In genomic region chr14:103123128-103123633, GRCh38 we compare ENCODE assay signal across 8 cellular contexts. TPM values are rescaled to one million over a fixed set of nuclear protein-coding genes. Genes with fewer than 3 reads are reported as not detected.
DNase-seq lines count a peak whose midpoint lies in the region; ATAC-seq and TF ChIP-seq lines count a peak whose summit lies in the region.

Gene TNFAIP2 (plus strand): TSS chr14:103123461. CDS start chr14:103126458, 2,997 bp downstream.

- POLR2A ChIA-PET in CD4-positive, alpha-beta T cell (lab: Charles Lee): no interaction called here
- POLR2A ChIA-PET in Caco-2 (lab: Charles Lee): no interaction called here

- no peaks in the 10 kb centered on the region for H3K9me3 ChIP-seq in CD4-positive, alpha-beta T cell (ENCODE audit: control insufficient read depth, low read length)
- H3K9me3 ChIP-seq in colonic mucosa (no peaks in the 10 kb centered on the region), transverse colon (no peaks in the 10 kb centered on the region), Caco-2 (no peaks in the 10 kb centered on the region)

- H3K4me3 ChIP-seq in colonic mucosa (peak within 1 kb of the TSS; percentile 39), transverse colon (peak within 1 kb of the TSS; percentile 20 to 58 (median 44)), Caco-2 (ENCODE audit: low read depth, low read length) (no peak within 1 kb of the TSS)

- no TSS peak for BruUV-seq in Caco-2 (replicated peaks; lab: Mats Ljungman, UMichigan)

- no peak within 1 kb of the TSS for H3K27ac Mint-ChIP-seq in CD4-positive, alpha-beta T cell
- H3K27ac Mint-ChIP-seq in IgD-negative memory B cell: peak within 1 kb of the TSS in 1 of 3 donors; percentile 72
- no peak within 1 kb of the TSS for H3K27ac Mint-ChIP-seq in memory B cell
- no peak within 1 kb of the TSS for H3K27ac Mint-ChIP-seq in Caco-2 (ENCODE audit: unreplicated experiment)

- TF ChIP-seq CTCF in CD4-positive, alpha-beta T cell (IDR thresholded peaks at IDR 0.05): no peak
- TF ChIP-seq CTCF in colonic mucosa (IDR thresholded peaks at IDR 0.05) (no peak), transverse colon (IDR thresholded peaks at IDR 0.05) (no peak), Caco-2 (IDR thresholded peaks at IDR 0.05; ENCODE audit: insufficient read depth in 1 of 2, low read depth in 1 of 2, low read length in 1 of 2, severe bottlenecking in 1 of 2, unreplicated experiment in 1 of 2) (no peak)

- no peak for TF ChIP-seq EP300 in transverse colon (IDR thresholded peaks at IDR 0.05; ENCODE audit: low read depth)

- peak; percentile 54 for TF ChIP-seq POLR2A in transverse colon (IDR thresholded peaks at IDR 0.05)

- intact Hi-C loops in CD4-positive, alpha-beta T cell (cut with DNase I, micrococcal nuclease): no loop called here
- intact Hi-C loops in colonic mucosa (cut with DNase I): no loop called here
- intact Hi-C loops in transverse colon (cut with DNase I; ENCODE audit: low total_unique reads): no loop called here
- intact Hi-C loops in Caco-2 (cut with micrococcal nuclease; ENCODE audit: unreplicated experiment): no loop called here

- H3K27me3 ChIP-seq in CD4-positive, alpha-beta T cell (ENCODE audit: control insufficient read depth, insufficient read depth, low read length): peaks cover 41% of the 10 kb centered on the region
- H3K27me3 ChIP-seq in colonic mucosa (peaks cover 26% of the 10 kb centered on the region), transverse colon (peaks cover 42% of the 10 kb centered on the region), Caco-2 (replicated peaks; ENCODE audit: control insufficient read depth, insufficient read depth, low read length) (no peaks in the 10 kb centered on the region)

- in situ Hi-C loops in transverse colon (cut with MboI; ENCODE audit: low pct_ligation_motif_present in 1 of 4, low pct_unique_long_range_greater_than_20kb in 1 of 4, low sequenced_read_pairs in 3 of 4): no loop called here

- DNase-seq in CD4-positive, alpha-beta T cell: no peak
- DNase-seq in colonic mucosa: no peak
- DNase-seq in memory B cell (ENCODE audit: low spot score in 2 of 2): no peak
- peak; percentile 55 for DNase-seq in transverse colon
- DNase-seq in NCI-H524 treated with DMSO at 0.1 percent for 48 hours (lab: John Stamatoyannopoulos, UW): no peak
- no peak for DNase-seq in stimulated activated CD4-positive, alpha-beta T cell treated with anti-CD3 and anti-CD28 coated beads, Interleukin-2, amount 100 ng/mL, for 48 hours
- DNase-seq in Caco-2: no peak

- peaks cover 4% of the 10 kb centered on the region for H3K4me1 Mint-ChIP-seq in CD4-positive, alpha-beta T cell (ENCODE audit: low read depth)
- H3K4me1 Mint-ChIP-seq in IgD-negative memory B cell (peaks cover 3 to 5% (median 4%) of the 10 kb centered on the region in 3 donors), memory B cell (peaks cover 4% of the 10 kb centered on the region), Caco-2 (ENCODE audit: low read depth, unreplicated experiment) (peaks cover 6% of the 10 kb centered on the region)

- no peak for ATAC-seq in CD4-positive, alpha-beta T cell (ENCODE audit: poor library complexity)
- peak; percentile 55 for ATAC-seq in memory B cell (ENCODE audit: low read depth)

- peak within 1 kb of the TSS; percentile 15 for H3K4me3 Mint-ChIP-seq in CD4-positive, alpha-beta T cell
- H3K4me3 Mint-ChIP-seq in IgD-negative memory B cell (peak within 1 kb of the TSS; percentile 20 to 82 (median 62)), memory B cell (peak within 1 kb of the TSS; percentile 69), Caco-2 (ENCODE audit: unreplicated experiment) (no peak within 1 kb of the TSS)

- peaks cover 13% of the 10 kb centered on the region for H3K4me1 ChIP-seq in colonic mucosa
- H3K4me1 ChIP-seq in transverse colon: peaks cover 28 to 80% (median 58%) of the 10 kb centered on the region in 4 donors
- peaks cover 7% of the 10 kb centered on the region for H3K4me1 ChIP-seq in Caco-2

- H3K36me3 Mint-ChIP-seq in CD4-positive, alpha-beta T cell (ENCODE audit: low read depth): no peaks in the 10 kb centered on the region
- H3K36me3 Mint-ChIP-seq in IgD-negative memory B cell: peaks cover 2% of the 10 kb centered on the region
- H3K36me3 Mint-ChIP-seq in memory B cell: no peaks in the 10 kb centered on the region
- no peaks in the 10 kb centered on the region for H3K36me3 Mint-ChIP-seq in Caco-2 (ENCODE audit: insufficient read depth, unreplicated experiment)

- H3K36me3 ChIP-seq in colonic mucosa (no peaks in the 10 kb centered on the region), transverse colon (no peaks in the 10 kb centered on the region), Caco-2 (ENCODE audit: control insufficient read depth, insufficient read depth, low read length) (no peaks in the 10 kb centered on the region)

- H3K9ac ChIP-seq in colonic mucosa (ENCODE audit: low read depth in 2 of 2, low read length in 2 of 2): peak within 1 kb of the TSS; percentile 68 to 88

- no peak within 1 kb of the TSS for H3K27ac ChIP-seq in CD4-positive, alpha-beta T cell (ENCODE audit: low read depth, low read length)
- peak within 1 kb of the TSS; percentile 82 for H3K27ac ChIP-seq in colonic mucosa
- H3K27ac ChIP-seq in transverse colon: peak within 1 kb of the TSS; percentile 81 to 87 (median 86)

- H3K9me3 Mint-ChIP-seq in CD4-positive, alpha-beta T cell: no peaks in the 10 kb centered on the region
- H3K9me3 Mint-ChIP-seq in IgD-negative memory B cell: no peaks in the 10 kb centered on the region
- peaks cover 2% of the 10 kb centered on the region for H3K9me3 Mint-ChIP-seq in memory B cell
- H3K9me3 Mint-ChIP-seq in Caco-2 (ENCODE audit: unreplicated experiment): no peaks in the 10 kb centered on the region

- 0% methylated on average over 47 of the region's 61 CpGs; no CpG with 5 or more reads in 1 of the 2 donors for WGBS in transverse colon (ENCODE audit: low coverage in 1 of 2), 2 donors

- peaks cover 25% of the 10 kb centered on the region for H3K27me3 Mint-ChIP-seq in CD4-positive, alpha-beta T cell
- peaks cover 16% of the 10 kb centered on the region for H3K27me3 Mint-ChIP-seq in IgD-negative memory B cell
- peaks cover 10% of the 10 kb centered on the region for H3K27me3 Mint-ChIP-seq in memory B cell
- no peaks in the 10 kb centered on the region for H3K27me3 Mint-ChIP-seq in Caco-2 (ENCODE audit: insufficient read depth, unreplicated experiment)

- CTCF ChIA-PET in CD4-positive, alpha-beta T cell (lab: Charles Lee): no interaction called here
- CTCF ChIA-PET in Caco-2 (lab: Charles Lee): interaction anchor here (1.3 kb wide), 1 partner anchor 18 kb away, joined by 3 read pairs; no protein-coding TSS in a partner anchor

RNA-seq across cellular contexts. Expression of gene TNFAIP2, which starts in this region (rescaled TPM):
- total RNA-seq in CD4-positive, alpha-beta T cell: 1 to 10 TPM; 4.4 to 6.1 TPM
- polyA plus RNA-seq in IgD-negative memory B cell: not detected
- total RNA-seq in colonic mucosa (10 to 100 TPM; 10.5 to 26.9 TPM), transverse colon (10 to 100 TPM; 25.1 to 76.3 (median 52.7) TPM), Caco-2 (2022) (7.9 and 8.1 TPM in 2 replicates)
